Comparison of ENCODE assay signal across 9 cellular contexts in the genomic region with DNA sequence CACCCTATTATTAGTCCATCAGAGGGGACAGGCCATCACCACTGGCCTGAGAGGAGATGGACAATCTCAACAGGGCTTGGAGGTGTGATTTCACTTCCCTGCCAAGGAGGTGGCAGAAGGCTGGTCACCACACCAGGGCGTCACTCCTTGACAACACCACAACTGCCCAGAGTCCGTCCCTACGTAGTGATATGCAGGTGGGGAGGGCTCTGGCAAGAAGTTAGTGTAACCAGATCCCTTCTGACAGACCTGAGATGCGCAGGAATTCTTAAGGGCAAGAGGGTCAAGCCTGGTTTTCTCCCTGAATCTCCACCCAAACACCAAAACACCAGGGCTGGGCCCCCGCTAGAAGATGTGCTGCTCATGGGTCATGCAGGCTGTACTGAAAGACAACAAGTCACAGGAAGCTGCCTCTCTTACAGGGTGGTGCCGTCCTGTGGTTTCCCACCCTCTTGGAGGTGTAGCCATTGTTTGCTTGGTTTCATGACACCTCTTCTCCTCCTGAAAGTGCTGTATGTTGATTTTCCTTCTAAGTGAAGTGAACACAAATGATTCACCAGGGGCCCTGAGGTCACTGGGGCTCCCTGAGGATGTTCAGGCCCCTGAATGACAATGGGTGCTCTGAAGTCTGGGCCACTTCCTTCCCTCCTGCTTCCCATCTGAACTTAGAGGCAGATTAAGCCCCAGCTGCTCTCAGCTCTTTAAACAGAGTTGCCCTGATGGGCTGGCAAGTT. TPM values are rescaled to one million over a fixed set of nuclear protein-coding genes. Genes with fewer than 3 reads are reported as not detected.
DNase-seq lines count a peak whose midpoint lies in the region; ATAC-seq, FAIRE-seq and TF ChIP-seq lines count a peak whose summit lies in the region.
"Had no signal": no experiment of that assay in that cellular context is flagged by ENCODE, and none has a peak within 500 bp of the region (broad histone marks: within the 10 kb centered on the region; RNA-seq: fewer than 3 reads in every experiment).

No MANE protein-coding gene starts in this region.

- no peak overlapping the region for H2AFZ ChIP-seq in mesenchymal stem cell (ENCODE audit: low read depth, low read length)

- FAIRE-seq in A549 (lab: Jason Lieb, UNC), result no peak

- H2AK5ac ChIP-seq in mesenchymal stem cell (ENCODE audit: low read length, severe bottlenecking), result no peak overlapping the region

- H3K27ac Mint-ChIP-seq in activated T-helper 1 cell treated with anti-CD3 and anti-CD28 coated beads, Interleukin-12 subunit alpha, Interleukin-12 subunit beta, Interleukin-2, Interleukin-4 antibody, amounts not matched to agents 30 ng/mL and 10 ng/mL and 1 ng/mL, durations not matched to agents 14 hours and 24 hours and 36 hours, result peak overlapping the region; percentile 80

- intact Hi-C loops in activated T-helper 1 cell treated with anti-CD3 and anti-CD28 coated beads, Interleukin-12 subunit alpha, Interleukin-12 subunit beta, Interleukin-2, Interleukin-4 antibody, amounts not matched to agents 30 ng/mL and 10 ng/mL and 1 ng/mL, durations not matched to agents 14 hours and 24 hours and 36 hours (cut with micrococcal nuclease), result loop anchor here (1.0 to 5.0 kb wide), 10 partner anchors 10 to 557 kb away; partner anchors contain the start of gene ATXN7L1

- peaks cover 0 to 7% of the 10 kb centered on the region in 2 experiments for H3K36me3 ChIP-seq in mesenchymal stem cell (ENCODE audit: control insufficient read depth in 1 of 2, insufficient read depth in 2 of 2, low read depth in 1 of 2, low read length in 2 of 2)

- CTCF ChIA-PET in A549 (lab: Yijun Ruan, JAX), result interaction anchor here (0.6 to 1.5 kb wide), 3 partner anchors 12 to 789 kb away, joined by 3 to 6 read pairs (median 3); no protein-coding TSS in a partner anchor

- H3K27ac ChIP-seq in A549 (peak overlapping the region in 1 of 2 experiments; percentile 28; a peak in 1 of 6 replicates), mesenchymal stem cell (ENCODE audit: low read length, poor library complexity, severe bottlenecking) (no peak overlapping the region)
- H3K27ac ChIP-seq: C4-2B had no signal

- TF ChIP-seq RAD21 in A549 (conservative IDR thresholded peaks at IDR 0.05 in 1 of 2, IDR thresholded peaks at IDR 0.05 in 1 of 2), result no peak

- TF ChIP-seq POLR2A in A549 (IDR thresholded peaks at IDR 0.05; ENCODE audit: low read length), result no peak

- peaks cover 16% of the 10 kb centered on the region for H3K36me3 Mint-ChIP-seq in activated T-helper 1 cell treated with anti-CD3 and anti-CD28 coated beads, Interleukin-12 subunit alpha, Interleukin-12 subunit beta, Interleukin-2, Interleukin-4 antibody, amounts not matched to agents 30 ng/mL and 10 ng/mL and 1 ng/mL, durations not matched to agents 14 hours and 24 hours and 36 hours (ENCODE audit: low read depth)

- H3K4me2 ChIP-seq in A549 (peak overlapping the region; percentile 40; the same call in 2 of the 3 replicates), mesenchymal stem cell (ENCODE audit: low read length, poor library complexity, severe bottlenecking) (no peak overlapping the region)

- WGBS in A549 (ENCODE audit: missing lambda C conversion rate), result 78% methylated on average over 4 of the region's 6 CpGs
- WGBS in mesenchymal stem cell, result 47% methylated on average over 5 of the region's 6 CpGs

- H3K4me3 Mint-ChIP-seq in activated T-helper 1 cell treated with anti-CD3 and anti-CD28 coated beads, Interleukin-12 subunit alpha, Interleukin-12 subunit beta, Interleukin-2, Interleukin-4 antibody, amounts not matched to agents 30 ng/mL and 10 ng/mL and 1 ng/mL, durations not matched to agents 14 hours and 24 hours and 36 hours, result peak overlapping the region; percentile 60

- no peak overlapping the region for H4K8ac ChIP-seq in mesenchymal stem cell (ENCODE audit: low read length)

- no peak overlapping the region for H3K4ac ChIP-seq in mesenchymal stem cell (ENCODE audit: low read depth in 1 of 2, low read length in 2 of 2)

- H3K79me1 ChIP-seq in mesenchymal stem cell (replicated peaks; ENCODE audit: low read length, poor library complexity, severe bottlenecking), result peaks cover 29% of the 10 kb centered on the region

- no peak overlapping the region for H3K23ac ChIP-seq in mesenchymal stem cell (ENCODE audit: low read length in 2 of 2)

- H2BK15ac ChIP-seq in mesenchymal stem cell (ENCODE audit: low read depth, poor library complexity, severe bottlenecking), result no peak overlapping the region

- H3K4me3 ChIP-seq in A549, result no peak overlapping the region
- H3K4me3 ChIP-seq in mesenchymal stem cell (ENCODE audit: insufficient read depth in 1 of 2, low read depth in 1 of 2, low read length in 2 of 2), result no peak overlapping the region

- no peak overlapping the region for H2BK120ac ChIP-seq in mesenchymal stem cell (ENCODE audit: low read depth, low read length)

- H3K4me1 ChIP-seq in A549 (peaks cover 19% of the 10 kb centered on the region), mesenchymal stem cell (ENCODE audit: control insufficient read depth, insufficient read depth, low read depth, low read length) (peaks cover 18% of the 10 kb centered on the region)

- no peak overlapping the region for H2BK12ac ChIP-seq in mesenchymal stem cell (ENCODE audit: low read length in 2 of 2)

- no peak for TF ChIP-seq CTCF in A549 (IDR thresholded peaks at IDR 0.05)

- peaks cover 59% of the 10 kb centered on the region for H3K4me1 Mint-ChIP-seq in activated T-helper 1 cell treated with anti-CD3 and anti-CD28 coated beads, Interleukin-12 subunit alpha, Interleukin-12 subunit beta, Interleukin-2, Interleukin-4 antibody, amounts not matched to agents 30 ng/mL and 10 ng/mL and 1 ng/mL, durations not matched to agents 14 hours and 24 hours and 36 hours (ENCODE audit: low read depth)

- H3K27me3 ChIP-seq in mesenchymal stem cell (ENCODE audit: control insufficient read depth in 1 of 2, insufficient read depth in 1 of 2, low read length in 2 of 2), result no peaks in the 10 kb centered on the region

- ATAC-seq in A549 (peak; percentile 27 to 76; a peak in 3 of 6 replicates), HG02623 (IDR thresholded peaks at IDR 0.05; ENCODE audit: unreplicated experiment) (no peak)

- peak overlapping the region in 1 of 2 experiments; percentile 23 for H3K14ac ChIP-seq in mesenchymal stem cell (ENCODE audit: low read length in 2 of 2)

- H3K27me3 Mint-ChIP-seq in activated T-helper 1 cell treated with anti-CD3 and anti-CD28 coated beads, Interleukin-12 subunit alpha, Interleukin-12 subunit beta, Interleukin-2, Interleukin-4 antibody, amounts not matched to agents 30 ng/mL and 10 ng/mL and 1 ng/mL, durations not matched to agents 14 hours and 24 hours and 36 hours (ENCODE audit: insufficient read depth), result peaks cover under 1% of the 10 kb centered on the region

- TF ChIP-seq EP300 in A549 (IDR thresholded peaks at IDR 0.05), result no peak

- H2BK5ac ChIP-seq in mesenchymal stem cell (ENCODE audit: low read depth, low read length, poor library complexity, severe bottlenecking), result no peak overlapping the region

- H3K9me3 ChIP-seq in A549 (no peaks in the 10 kb centered on the region), mesenchymal stem cell (ENCODE audit: control insufficient read depth, low read length) (no peaks in the 10 kb centered on the region)

- H3K18ac ChIP-seq in mesenchymal stem cell (ENCODE audit: low read depth in 1 of 2, low read length in 2 of 2), result no peak overlapping the region

- peaks cover 4% of the 10 kb centered on the region for H3K9me3 Mint-ChIP-seq in activated T-helper 1 cell treated with anti-CD3 and anti-CD28 coated beads, Interleukin-12 subunit alpha, Interleukin-12 subunit beta, Interleukin-2, Interleukin-4 antibody, amounts not matched to agents 30 ng/mL and 10 ng/mL and 1 ng/mL, durations not matched to agents 14 hours and 24 hours and 36 hours

- no peak overlapping the region for H4K91ac ChIP-seq in mesenchymal stem cell (ENCODE audit: low read length)

- DNase-seq in A549 (ENCODE audit: low read depth in 1 of 2, low spot score in 1 of 2), result peak in 1 of 2 experiments; percentile 68
- DNase-seq in NCI-H69 (lab: John Stamatoyannopoulos, UW), result peak; percentile 62
- DNase-seq in activated T-helper 1 cell treated with anti-CD3 and anti-CD28 coated beads, Interleukin-12 subunit alpha, Interleukin-12 subunit beta, Interleukin-2, Interleukin-4 antibody, amounts not matched to agents 30 ng/mL and 10 ng/mL and 1 ng/mL, durations not matched to agents 14 hours and 24 hours and 36 hours (ENCODE audit: low spot score), result peak; percentile 70
- peak; percentile 46 for DNase-seq in mesenchymal stem cell
- DNase-seq in NCI-H146 treated with DMSO at 0.1 percent for 48 hours (lab: John Stamatoyannopoulos, UW; ENCODE audit: unreplicated experiment), result no peak
- DNase-seq in NCI-H526 (lab: John Stamatoyannopoulos, UW), result no peak
- DNase-seq in cerebellar cortex (ENCODE audit: low spot score), result no peak

- no peak overlapping the region for H3K9ac ChIP-seq in mesenchymal stem cell (ENCODE audit: low read length)

- POLR2A ChIA-PET in A549 (lab: Yijun Ruan, JAX), result no interaction called here

TF ChIP-seq in A549, 52 proteins besides CTCF, POLR2A, EP300 and RAD21 (continues in another document):
- no peak for TF ChIP-seq FOSL2 (IDR thresholded peaks at IDR 0.05)
- 0 out of 2 replicates have a peak, but pooled peaks have one; percentile 17 for TF ChIP-seq FOSL2 (CRISPR knock-in tag; IDR thresholded peaks at IDR 0.05)
- TF ChIP-seq HOXB5 (CRISPR knock-in tag; IDR thresholded peaks at IDR 0.05), result no peak
- TF ChIP-seq BCL3 (IDR thresholded peaks at IDR 0.05), result no peak

RNA-seq across cellular contexts. Expression of gene ATXN7L1, which starts 27.1 kb away (rescaled TPM):
- 4.5 and 4.8 TPM in 2 replicates for polyA plus RNA-seq in A549 (2011; rRNA removed)
- polyA plus RNA-seq in A549 (2012; cell fraction: cytosol; rRNA removed), result 2.1 and 2.9 TPM in 2 replicates
- 3.0 and 4.1 TPM in 2 replicates for polyA plus RNA-seq in A549 (2012; cell fraction: nucleus; rRNA removed)
- polyA plus RNA-seq in A549 (2017; fragmentation: RNase III; extraction: RNeasy Plus Mini Kit Qiagen cat#74134 plus additional on column Dnase treatment), result 5.0 to 8.1 TPM (median 5.7 TPM) in 3 replicates
- 6.4 and 7.5 TPM in 2 replicates for polyA minus RNA-seq in A549 (2011; rRNA and poly(A)+ RNA removed)
- total RNA-seq in activated T-helper 1 cell treated with anti-CD3 and anti-CD28 coated beads, Interleukin-12 subunit alpha, Interleukin-12 subunit beta, Interleukin-2, Interleukin-4 antibody, amounts not matched to agents 30 ng/mL and 10 ng/mL and 1 ng/mL, durations not matched to agents 14 hours and 24 hours and 36 hours, result 7.2 and 8.5 TPM in 2 replicates
- 7.5 TPM for polyA plus RNA-seq in mesenchymal stem cell (2013, experiment 1 of 2)
- polyA plus RNA-seq in mesenchymal stem cell (2013, experiment 2 of 2), result 7.4 TPM

Comparison
In these comparisons a context has a peak if more than half of its experiments do, and no peak if none do; other contexts are left out.
1. DNase-seq: peak in NCI-H69 (single experiment), activated T-helper 1 cell treated with anti-CD3 and anti-CD28 coated beads, Interleukin-12 subunit alpha, Interleukin-12 subunit beta, Interleukin-2, Interleukin-4 antibody, amounts not matched to agents 30 ng/mL and 10 ng/mL and 1 ng/mL, durations not matched to agents 14 hours and 24 hours and 36 hours (single experiment) and mesenchymal stem cell (single experiment); none in NCI-H146 treated with DMSO at 0.1 percent for 48 hours (single experiment), NCI-H526 (0 of 2) and cerebellar cortex (single experiment).